Comparison of ENCODE assay signal across 24 cellular contexts in genomic region chr5:149585910-149586309, GRCh38. TPM values are rescaled to one million over a fixed set of nuclear protein-coding genes. Genes with fewer than 3 reads are reported as not detected.
DNase-seq lines count a peak whose midpoint lies in the region; ATAC-seq, FAIRE-seq and TF ChIP-seq lines count a peak whose summit lies in the region.
"Had no signal": no experiment of that assay in that cellular context is flagged by ENCODE, and none has a peak within 500 bp of the region (broad histone marks: within the 10 kb centered on the region; RNA-seq: fewer than 3 reads in every experiment).

No MANE protein-coding gene starts in this region.

- in situ Hi-C loops in HAP-1 (cut with MboI; ENCODE audit: low sequenced_read_pairs) = no loop called here

- H2AFZ ChIP-seq in Karpas-422 (ENCODE audit: low read length) (no peak overlapping the region), trophoblast cell (ENCODE audit: insufficient read depth, low read length, poor library complexity) (no peak overlapping the region)

- no peaks in the 10 kb centered on the region for H3K9me2 ChIP-seq in Karpas-422 (replicated peaks; ENCODE audit: insufficient read depth, low read length)

- H3K9ac ChIP-seq in Karpas-422 (ENCODE audit: low read length) (no peak overlapping the region), trophoblast cell (ENCODE audit: low read length) (no peak overlapping the region)

- H3K18ac ChIP-seq in trophoblast cell (ENCODE audit: low read length) = no peak overlapping the region

- no peak overlapping the region for H3K14ac ChIP-seq in trophoblast cell (ENCODE audit: low read length)

- TF ChIP-seq CTCF in bronchial epithelial cell (IDR thresholded peaks at IDR 0.05; ENCODE audit: insufficient read depth, low read length, severe bottlenecking) (no peak), type B pancreatic cell (conservative IDR thresholded peaks at IDR 0.05) (no peak)

- H3K79me2 ChIP-seq in Karpas-422 (ENCODE audit: low read length) (peaks cover 76% of the 10 kb centered on the region), trophoblast cell (ENCODE audit: control insufficient read depth, insufficient read depth, low read length, poor library complexity) (no peaks in the 10 kb centered on the region)

- H3K4me3 Mint-ChIP-seq in type B pancreatic cell = no peak overlapping the region
- no peak overlapping the region for H3K4me3 Mint-ChIP-seq in activated naive CD4-positive, alpha-beta T cell treated with anti-CD3 and anti-CD28 coated beads for 36 hours
- H3K4me3 Mint-ChIP-seq: CD8-positive, alpha-beta memory T cell had no signal

- intact Hi-C loops in activated naive CD4-positive, alpha-beta T cell treated with anti-CD3 and anti-CD28 coated beads for 36 hours (cut with micrococcal nuclease) = no loop called here

- H3K4me2 ChIP-seq in Karpas-422 (ENCODE audit: low read depth, low read length, poor library complexity, severe bottlenecking) = no peak overlapping the region
- H3K4me2 ChIP-seq in trophoblast cell (ENCODE audit: low read length) = no peak overlapping the region

- H4K20me1 ChIP-seq in Karpas-422 (ENCODE audit: insufficient read depth, low read depth, low read length) = no peaks in the 10 kb centered on the region

- no peak overlapping the region for H2BK120ac ChIP-seq in trophoblast cell (ENCODE audit: insufficient read depth, low read length, poor library complexity)

- H3K4me3 ChIP-seq in Karpas-422 (ENCODE audit: low read length) = no peak overlapping the region
- no peak overlapping the region for H3K4me3 ChIP-seq in bronchial epithelial cell (ENCODE audit: low read depth, low read length)
- H3K4me3 ChIP-seq in trophoblast cell (ENCODE audit: low read depth, low read length) = no peak overlapping the region
- H3K4me3 ChIP-seq in HAP-1 = no peak overlapping the region

- H3K36me3 ChIP-seq in Karpas-422 (ENCODE audit: insufficient read depth, low read length) = 0 out of 2 replicates have a peak, but pooled peaks cover 4% of the 10 kb centered on the region
- H3K36me3 ChIP-seq in bronchial epithelial cell (ENCODE audit: control insufficient read depth, insufficient read depth, low read length) = no peaks in the 10 kb centered on the region
- no peaks in the 10 kb centered on the region for H3K36me3 ChIP-seq in trophoblast cell (ENCODE audit: control insufficient read depth in 1 of 2, insufficient read depth in 2 of 2, low read length in 2 of 2)
- H3K36me3 ChIP-seq in HAP-1 (replicated peaks) = no peaks in the 10 kb centered on the region

- DNase-seq in Karpas-422 (no peak), bronchial epithelial cell (ENCODE audit: low read depth) (peak; percentile 17), trophoblast cell (no peak), type B pancreatic cell (ENCODE audit: extremely low spot score, unreplicated experiment) (no peak), HAP-1 (ENCODE audit: low spot score in 2 of 2) (no peak)
- no peak for DNase-seq in activated naive CD4-positive, alpha-beta T cell treated with anti-CD3 and anti-CD28 coated beads for 36 hours
- DNase-seq: AML-193; C1 segment of cervical spinal cord; Calu3; CD8-positive, alpha-beta memory T cell; DMS153; GDM1; KBM-7; NCI-H1092 treated with DMSO at 0.1 percent for 48 hours; NCI-H1436 treated with DMSO at 0.1 percent for 48 hours; NCI-H2029; NCI-H226; NCI-H510A treated with DMSO at 0.1 percent for 48 hours; NCI-H774 had no signal

- H4K8ac ChIP-seq in trophoblast cell (ENCODE audit: low read depth, low read length) = no peak overlapping the region

- peak overlapping the region; percentile 32 for H2BK12ac ChIP-seq in trophoblast cell (ENCODE audit: low read length)

- H3K27me3 ChIP-seq in Karpas-422 (ENCODE audit: low read length) (no peaks in the 10 kb centered on the region), bronchial epithelial cell (ENCODE audit: control insufficient read depth, insufficient read depth, low read length) (no peaks in the 10 kb centered on the region), trophoblast cell (ENCODE audit: insufficient read depth, low read length) (no peaks in the 10 kb centered on the region), HAP-1 (ENCODE audit: low read depth) (no peaks in the 10 kb centered on the region)

- no peaks in the 10 kb centered on the region for H3K9me3 ChIP-seq in Karpas-422 (ENCODE audit: low read length)
- no peaks in the 10 kb centered on the region for H3K9me3 ChIP-seq in trophoblast cell (ENCODE audit: insufficient read depth, low read depth, low read length)
- H3K9me3 ChIP-seq in HAP-1 = no peaks in the 10 kb centered on the region

- H3K27ac Mint-ChIP-seq in type B pancreatic cell = peak overlapping the region; percentile 93
- no peak overlapping the region for H3K27ac Mint-ChIP-seq in activated naive CD4-positive, alpha-beta T cell treated with anti-CD3 and anti-CD28 coated beads for 36 hours
- H3K27ac Mint-ChIP-seq: CD8-positive, alpha-beta memory T cell had no signal

- no peak overlapping the region for H2AK5ac ChIP-seq in trophoblast cell (ENCODE audit: low read length)

- peaks cover 4% of the 10 kb centered on the region for H3K36me3 Mint-ChIP-seq in type B pancreatic cell
- no peaks in the 10 kb centered on the region for H3K36me3 Mint-ChIP-seq in activated naive CD4-positive, alpha-beta T cell treated with anti-CD3 and anti-CD28 coated beads for 36 hours (ENCODE audit: low read depth)
- H3K36me3 Mint-ChIP-seq: CD8-positive, alpha-beta memory T cell had no signal

- no peak for ATAC-seq in GM18505 (IDR thresholded peaks at IDR 0.05; ENCODE audit: unreplicated experiment)
- ATAC-seq: HepG2, Panc1 had no signal

- peaks cover 16% of the 10 kb centered on the region for H3K4me1 Mint-ChIP-seq in type B pancreatic cell (ENCODE audit: unreplicated experiment)
- peaks cover 21% of the 10 kb centered on the region for H3K4me1 Mint-ChIP-seq in activated naive CD4-positive, alpha-beta T cell treated with anti-CD3 and anti-CD28 coated beads for 36 hours (ENCODE audit: low read depth)

- peaks cover 5% of the 10 kb centered on the region for H3K9me3 Mint-ChIP-seq in type B pancreatic cell
- no peaks in the 10 kb centered on the region for H3K9me3 Mint-ChIP-seq in activated naive CD4-positive, alpha-beta T cell treated with anti-CD3 and anti-CD28 coated beads for 36 hours
- H3K9me3 Mint-ChIP-seq: CD8-positive, alpha-beta memory T cell had no signal

- H4K12ac ChIP-seq in trophoblast cell (ENCODE audit: low read depth, low read length) = no peak overlapping the region

- no peaks in the 10 kb centered on the region for H3K27me3 Mint-ChIP-seq in type B pancreatic cell
- no peaks in the 10 kb centered on the region for H3K27me3 Mint-ChIP-seq in activated naive CD4-positive, alpha-beta T cell treated with anti-CD3 and anti-CD28 coated beads for 36 hours (ENCODE audit: low read depth)

- TF ChIP-seq POLR2A in GM18505 (IDR thresholded peaks at IDR 0.05; ENCODE audit: borderline replicate concordance, extremely low read depth, insufficient read depth, insufficient read length) = no peak

- H2BK5ac ChIP-seq in trophoblast cell (ENCODE audit: low read depth, low read length, poor library complexity) = no peak overlapping the region

- H3K27ac ChIP-seq in Karpas-422 (ENCODE audit: low read length) (peak overlapping the region; percentile 77), trophoblast cell (ENCODE audit: low read depth, low read length) (peak overlapping the region; percentile 16)
- H3K27ac ChIP-seq: HL-60 had no signal

- H3K4ac ChIP-seq in trophoblast cell (ENCODE audit: low read depth, low read length) = no peak overlapping the region

- H4K91ac ChIP-seq in trophoblast cell (ENCODE audit: low read depth, low read length) = peak overlapping the region; percentile 11

- peaks cover 13% of the 10 kb centered on the region for H3K79me1 ChIP-seq in trophoblast cell (ENCODE audit: low read length)

- no peak for FAIRE-seq in bronchial epithelial cell (lab: Jason Lieb, UNC)
- FAIRE-seq: GM19239, HepG2 had no signal

- H3K4me1 ChIP-seq in Karpas-422 (ENCODE audit: low read length) = peaks cover 55% of the 10 kb centered on the region
- peaks cover 10 to 14% of the 10 kb centered on the region in 2 experiments for H3K4me1 ChIP-seq in trophoblast cell (ENCODE audit: control insufficient read depth in 1 of 2, insufficient read depth in 2 of 2, low read length in 2 of 2)
- peaks cover 8% of the 10 kb centered on the region for H3K4me1 ChIP-seq in HAP-1

- no peak overlapping the region for H3K23ac ChIP-seq in trophoblast cell (ENCODE audit: low read length)

- CTCF ChIA-PET in activated naive CD4-positive, alpha-beta T cell treated with anti-CD3 and anti-CD28 coated beads for 36 hours (lab: Charles Lee) = interaction anchor here (1.6 kb wide), 1 partner anchor 33 kb away, joined by 8 read pairs; no protein-coding TSS in a partner anchor

RNA-seq across cellular contexts. Expression of gene ARHGEF37, which starts 4.6 kb away (rescaled TPM):
- total RNA-seq in Karpas-422 (2014; rRNA removed; shearing (Covaris generic); ENCODE audit: low replicate concordance) = 17.0 and 30.0 TPM in 2 replicates
- total RNA-seq in bronchial epithelial cell (9.2 and 29.1 TPM in 2 replicates), type B pancreatic cell (ENCODE audit: low replicate concordance) (7.1 and 16.8 TPM in 2 replicates)
- polyA plus RNA-seq in trophoblast cell (2013) = 0.89 and 0.93 TPM in 2 replicates
- total RNA-seq in activated naive CD4-positive, alpha-beta T cell treated with anti-CD3 and anti-CD28 coated beads for 36 hours = 1 to 10 TPM in 1 of 2 experiments, under 1 TPM in 1; 0.95 to 2.0 TPM
- polyA plus RNA-seq: CD8-positive, alpha-beta memory T cell had no signal

RNA-seq across cellular contexts. Expression of gene CSNK1A1, which starts 34.7 kb away (rescaled TPM):
- 193 and 274 TPM in 2 replicates for total RNA-seq in Karpas-422 (2014; rRNA removed; shearing (Covaris generic); ENCODE audit: low replicate concordance)
- total RNA-seq in bronchial epithelial cell (518 and 682 TPM in 2 replicates), type B pancreatic cell (ENCODE audit: low replicate concordance) (224 and 294 TPM in 2 replicates)
- polyA plus RNA-seq in trophoblast cell (2013) = 307 TPM in 2 replicates
- 100 to 1,000 TPM; 183 to 188 TPM for total RNA-seq in activated naive CD4-positive, alpha-beta T cell treated with anti-CD3 and anti-CD28 coated beads for 36 hours
